In genomic region chr11:7442588-7443215, GRCh38 we compare ENCODE assay signal across 8 cellular contexts. TPM values are rescaled to one million over a fixed set of nuclear protein-coding genes. Genes with fewer than 3 reads are reported as not detected.
DNase-seq lines count a peak whose midpoint lies in the region; ATAC-seq and TF ChIP-seq lines count a peak whose summit lies in the region.

No MANE protein-coding gene starts in this region.

- no peaks in the 10 kb centered on the region for H3K9me3 Mint-ChIP-seq in endothelial cell (ENCODE audit: unreplicated experiment)

- TF ChIP-seq CTCF in endothelial cell (IDR thresholded peaks at IDR 0.05; ENCODE audit: unreplicated experiment) = peak; percentile 77

- H3K36me3 Mint-ChIP-seq in endothelial cell (ENCODE audit: low read depth, unreplicated experiment) = no peaks in the 10 kb centered on the region

- DNase-seq in AML-193 (lab: John Stamatoyannopoulos, UW) (peak; percentile 9 to 49), NCI-H460 (ENCODE audit: extremely low read depth, low read depth) (peak; percentile 44), endothelial cell (ENCODE audit: low spot score) (peak; percentile 85), mucosa of gallbladder (ENCODE audit: low spot score) (peak; percentile 74)
- DNase-seq in activated CD8-positive, alpha-beta memory T cell treated with anti-CD3 and anti-CD28 coated beads for 1 hour (ENCODE audit: extremely low read depth in 1 of 2, low read depth in 1 of 2) = peak; percentile 4 to 54
- peak; percentile 87 for DNase-seq in stimulated activated CD8-positive, alpha-beta memory T cell treated with anti-CD3 and anti-CD28 coated beads, Interleukin-4, amount 100 ng/mL, for 48 hours

- H3K4me1 Mint-ChIP-seq in endothelial cell (ENCODE audit: unreplicated experiment) = no peaks in the 10 kb centered on the region

- no peak overlapping the region for H3K4me3 Mint-ChIP-seq in endothelial cell (ENCODE audit: unreplicated experiment)

- no peak overlapping the region for H3K27ac Mint-ChIP-seq in endothelial cell (ENCODE audit: unreplicated experiment)

- peaks cover 2% of the 10 kb centered on the region for H3K27me3 Mint-ChIP-seq in endothelial cell (ENCODE audit: unreplicated experiment)

- ATAC-seq in GM18520 (IDR thresholded peaks at IDR 0.05; ENCODE audit: unreplicated experiment) = peak; percentile 79
- ATAC-seq in HG03039 (IDR thresholded peaks at IDR 0.05; ENCODE audit: unreplicated experiment) = peak; percentile 70

RNA-seq across cellular contexts. Expression of gene OLFML1, which starts 42.6 kb away (rescaled TPM):
- 0.05 TPM in 1 of 2 replicates, not detected in the other for total RNA-seq in NCI-H460 (2014; rRNA removed; shearing (Covaris generic))
- not detected in 2 replicates for polyA plus RNA-seq in NCI-H460 (2014; cell fraction: nucleus; rRNA removed)
- total RNA-seq in endothelial cell (ENCODE audit: unreplicated experiment) = 0.33 TPM
- 12.9 TPM for total RNA-seq in mucosa of gallbladder

Comparison
In these comparisons a context has a peak if more than half of its experiments do, and no peak if none do; other contexts are left out.
1. Peak in every context shown above with its lines: DNase-seq and ATAC-seq.
2. DNase-seq: peak in every context shown above with its lines; median percentile 87 in stimulated activated CD8-positive, alpha-beta memory T cell treated with anti-CD3 and anti-CD28 coated beads, Interleukin-4, amount 100 ng/mL, for 48 hours; 85 in endothelial cell; 74 in mucosa of gallbladder; 44 in NCI-H460; 29 in AML-193; 29 in activated CD8-positive, alpha-beta memory T cell treated with anti-CD3 and anti-CD28 coated beads for 1 hour.
3. RNA of gene OLFML1, which starts 42.6 kb away (total RNA-seq): 12.9 TPM in mucosa of gallbladder (single experiment); 0.33 TPM in endothelial cell (single experiment) and 0.05 TPM in NCI-H460; every median in the first group is over 10 times any median in the second.